In genomic region chr22:20404881-20405280, GRCh38 we compare ENCODE assay signal across 23 cellular contexts.
"Had no signal": no experiment of that assay in that cellular context is flagged by ENCODE, and none has a peak within 500 bp of the region (broad histone marks: within the 10 kb centered on the region; RNA-seq: fewer than 3 reads in every experiment).

No MANE protein-coding gene starts in this region.

- H3K4me3 ChIP-seq: hepatocyte, neural progenitor cell, pancreas, suprapubic skin, thyroid gland, upper lobe of left lung had no signal

- H3K4me3 Mint-ChIP-seq: dendritic cell treated with granulocyte-macrophage colony-stimulating factor and Interleukin-4, amounts not matched to agents 40 ng/mL and 50 ng/mL, for 4 days; effector memory CD8-positive, alpha-beta T cell; naive thymus-derived CD8-positive, alpha-beta T cell; neural progenitor cell; stimulated activated effector memory CD8-positive, alpha-beta T cell treated with anti-CD3 and anti-CD28 coated beads, Interleukin-12 subunit alpha, Interleukin-12 subunit beta, amount 100 ng/mL, for 72 hours had no signal

- H2AFZ ChIP-seq: hepatocyte, neural progenitor cell had no signal

- H3K27me3 Mint-ChIP-seq: dendritic cell treated with granulocyte-macrophage colony-stimulating factor and Interleukin-4, amounts not matched to agents 40 ng/mL and 50 ng/mL, for 4 days; effector memory CD8-positive, alpha-beta T cell; naive thymus-derived CD8-positive, alpha-beta T cell; progenitor cell of endocrine pancreas had no signal

- FAIRE-seq: kidney, pancreas, small intestine had no signal

- H3K9me3 Mint-ChIP-seq: dendritic cell treated with granulocyte-macrophage colony-stimulating factor and Interleukin-4, amounts not matched to agents 40 ng/mL and 50 ng/mL, for 4 days; effector memory CD8-positive, alpha-beta T cell; naive thymus-derived CD8-positive, alpha-beta T cell; neural progenitor cell; stimulated activated effector memory CD8-positive, alpha-beta T cell treated with anti-CD3 and anti-CD28 coated beads, Interleukin-12 subunit alpha, Interleukin-12 subunit beta, amount 100 ng/mL, for 72 hours had no signal

- H3K27ac ChIP-seq: foreskin keratinocyte, hepatocyte, neural progenitor cell, pancreas, suprapubic skin, thyroid gland, upper lobe of left lung had no signal

- ATAC-seq: effector memory CD8-positive, alpha-beta T cell; foreskin keratinocyte; left cardiac atrium; left ventricle myocardium superior; naive thymus-derived CD8-positive, alpha-beta T cell; pancreas; stimulated activated effector memory CD8-positive, alpha-beta T cell treated with anti-CD3 and anti-CD28 coated beads, Interleukin-12 subunit alpha, Interleukin-12 subunit beta, amount 100 ng/mL, for 72 hours; stimulated activated naive CD8-positive, alpha-beta T cell treated with anti-CD3 and anti-CD28 coated beads, Interleukin-15, Interleukin-2, amounts not matched to agents 100 U/mL and 50 U/mL, for 24 hours had no signal

- DNase-seq: effector memory CD8-positive, alpha-beta T cell; erythroblast; foreskin keratinocyte; kidney; left cardiac atrium; left ventricle myocardium superior; mesendoderm; naive thymus-derived CD8-positive, alpha-beta T cell; nucleus accumbens; pancreas; right cardiac atrium; small intestine; stimulated activated CD4-positive, alpha-beta T cell treated with anti-CD3 and anti-CD28 coated beads, Interleukin-4, amount 100 ng/mL, for 1 hour; stimulated activated CD8-positive, alpha-beta memory T cell treated with anti-CD3 and anti-CD28 coated beads, Interleukin-4, amount 100 ng/mL, for 48 hours; stimulated activated naive CD8-positive, alpha-beta T cell treated with anti-CD3 and anti-CD28 coated beads, Interleukin-15, Interleukin-2, amounts not matched to agents 100 U/mL and 50 U/mL, for 24 hours; thyroid gland had no signal

- H3K27me3 ChIP-seq: foreskin keratinocyte, hepatocyte, neural progenitor cell, pancreas, suprapubic skin, thyroid gland, upper lobe of left lung had no signal

- H3K4me1 ChIP-seq: foreskin keratinocyte, neural progenitor cell, pancreas, suprapubic skin had no signal

- H3K27ac Mint-ChIP-seq: dendritic cell treated with granulocyte-macrophage colony-stimulating factor and Interleukin-4, amounts not matched to agents 40 ng/mL and 50 ng/mL, for 4 days; neural progenitor cell; progenitor cell of endocrine pancreas; stimulated activated effector memory CD8-positive, alpha-beta T cell treated with anti-CD3 and anti-CD28 coated beads, Interleukin-12 subunit alpha, Interleukin-12 subunit beta, amount 100 ng/mL, for 72 hours had no signal

- H3K4me2 ChIP-seq: hepatocyte, neural progenitor cell had no signal

- H3K9me3 ChIP-seq: pancreas, suprapubic skin, thyroid gland, upper lobe of left lung had no signal

- H3K4me1 Mint-ChIP-seq: neural progenitor cell had no signal
